Comparison of ENCODE assay signal across 8 cellular contexts in genomic region chr6:70566751-70567382, GRCh38. TPM values are rescaled to one million over a fixed set of nuclear protein-coding genes. Genes with fewer than 3 reads are reported as not detected.
DNase-seq lines count a peak whose midpoint lies in the region; ATAC-seq and TF ChIP-seq lines count a peak whose summit lies in the region.

SDHAF4 (plus strand) TSS chr6:70566930; CDS start chr6:70566941, 11 bp downstream.

- no peaks in the 10 kb centered on the region for H3K36me3 Mint-ChIP-seq in CD4-positive, CD25-positive, alpha-beta regulatory T cell

- no peaks in the 10 kb centered on the region for H3K36me3 ChIP-seq in CD4-positive, CD25-positive, alpha-beta regulatory T cell (ENCODE audit: control insufficient read depth, insufficient read depth, low read length)
- H3K36me3 ChIP-seq in right lobe of liver: no peaks in the 10 kb centered on the region

- H3K9me3 Mint-ChIP-seq in CD4-positive, CD25-positive, alpha-beta regulatory T cell: no peaks in the 10 kb centered on the region

- peaks cover 9 to 30% (median 18%) of the 10 kb centered on the region in 4 donors for H3K4me1 Mint-ChIP-seq in CD4-positive, CD25-positive, alpha-beta regulatory T cell

- peak; percentile 99 for ATAC-seq in CD4-positive, CD25-positive, alpha-beta regulatory T cell (ENCODE audit: low read depth in 2 of 2)
- peak; percentile 100 for ATAC-seq in GM19397 (IDR thresholded peaks at IDR 0.05; ENCODE audit: unreplicated experiment)
- ATAC-seq in HG03565 (IDR thresholded peaks at IDR 0.05; ENCODE audit: unreplicated experiment): peak; percentile 98
- peak; percentile 100 for ATAC-seq in right lobe of liver

- H3K27me3 Mint-ChIP-seq in CD4-positive, CD25-positive, alpha-beta regulatory T cell: no peaks in the 10 kb centered on the region

- peak in 1 of 4 donors; percentile 21 for TF ChIP-seq CTCF in right lobe of liver (IDR thresholded peaks at IDR 0.05)

- WGBS in right lobe of liver (ENCODE audit: insufficient coverage, low coverage, low lambda C conversion rate, missing lambda C conversion rate): 0% methylated on average over 25 of the region's 49 CpGs

- no peaks in the 10 kb centered on the region for H3K9me3 ChIP-seq in CD4-positive, CD25-positive, alpha-beta regulatory T cell (ENCODE audit: control insufficient read depth in 2 of 2, low read length in 2 of 2)
- H3K9me3 ChIP-seq in right lobe of liver: no peaks in the 10 kb centered on the region

- peak within 1 kb of the TSS; percentile 79 for H3K27ac ChIP-seq in CD4-positive, CD25-positive, alpha-beta regulatory T cell (ENCODE audit: insufficient read depth, low read length, poor library complexity, severe bottlenecking)
- H3K27ac ChIP-seq in right lobe of liver: peak within 1 kb of the TSS; percentile 79 to 83 (median 80)

- intact Hi-C loops in right lobe of liver (cut with DNase I): no loop called here

- H3K27me3 ChIP-seq in CD4-positive, CD25-positive, alpha-beta regulatory T cell (ENCODE audit: control insufficient read depth, insufficient read depth, low read length): no peaks in the 10 kb centered on the region
- H3K27me3 ChIP-seq in right lobe of liver: no peaks in the 10 kb centered on the region

- peak within 1 kb of the TSS; percentile 86 to 95 (median 91) for H3K4me3 Mint-ChIP-seq in CD4-positive, CD25-positive, alpha-beta regulatory T cell

- peaks cover 14% of the 10 kb centered on the region for H3K4me1 ChIP-seq in CD4-positive, CD25-positive, alpha-beta regulatory T cell (ENCODE audit: control insufficient read depth, insufficient read depth, low read length, poor library complexity, severe bottlenecking)
- H3K4me1 ChIP-seq in right lobe of liver: no peaks in the 10 kb centered on the region

- TF ChIP-seq POLR2A in right lobe of liver (IDR thresholded peaks at IDR 0.05): peak; percentile 67

- H3K27ac Mint-ChIP-seq in CD4-positive, CD25-positive, alpha-beta regulatory T cell: peak within 1 kb of the TSS; percentile 70 to 91 (median 85)

- H3K4me3 ChIP-seq in CD4-positive, CD25-positive, alpha-beta regulatory T cell (ENCODE audit: low read depth, low read length): peak within 1 kb of the TSS; percentile 86
- H3K4me3 ChIP-seq in right lobe of liver: peak within 1 kb of the TSS; percentile 79 to 85 (median 83)

- peak; percentile 91 to 94 (median 93) for DNase-seq in CD4-positive, CD25-positive, alpha-beta regulatory T cell
- DNase-seq in NCI-H748 treated with DMSO at 0.1 percent for 48 hours (lab: John Stamatoyannopoulos, UW): peak; percentile 82
- peak; percentile 96 for DNase-seq in activated CD4-positive, alpha-beta T cell treated with anti-CD3 and anti-CD28 coated beads, Interleukin-2, amount 50 U/mL, for 48 hours
- DNase-seq in dermis microvascular lymphatic vessel endothelial cell (ENCODE audit: low read depth in 2 of 2): peak; percentile 59 to 83
- DNase-seq in right lobe of liver: peak; percentile 94 to 97 (median 96)
- DNase-seq in stimulated activated CD4-positive, alpha-beta T cell treated with anti-CD3 and anti-CD28 coated beads, Interleukin-4, amount 100 ng/mL, for 24 hours: peak; percentile 95

RNA-seq across cellular contexts. Expression of gene SDHAF4, which starts in this region (rescaled TPM):
- total RNA-seq in CD4-positive, CD25-positive, alpha-beta regulatory T cell: 7.0 TPM
- 1 to 10 TPM; 7.1 to 8.1 (median 7.4) TPM for polyA plus RNA-seq in CD4-positive, CD25-positive, alpha-beta regulatory T cell
- total RNA-seq in dermis microvascular lymphatic vessel endothelial cell (3.9 and 4.8 TPM in 2 replicates), right lobe of liver (1 to 10 TPM; 2.9 to 5.5 (median 4.5) TPM)

Comparison
In these comparisons a context has a peak if more than half of its experiments do, and no peak if none do; other contexts are left out.
1. Peak in every context shown above with its lines: DNase-seq, ATAC-seq, H3K4me3 ChIP-seq and H3K27ac ChIP-seq.